ENCODE assay signal across 8 cellular contexts in the genomic region with DNA sequence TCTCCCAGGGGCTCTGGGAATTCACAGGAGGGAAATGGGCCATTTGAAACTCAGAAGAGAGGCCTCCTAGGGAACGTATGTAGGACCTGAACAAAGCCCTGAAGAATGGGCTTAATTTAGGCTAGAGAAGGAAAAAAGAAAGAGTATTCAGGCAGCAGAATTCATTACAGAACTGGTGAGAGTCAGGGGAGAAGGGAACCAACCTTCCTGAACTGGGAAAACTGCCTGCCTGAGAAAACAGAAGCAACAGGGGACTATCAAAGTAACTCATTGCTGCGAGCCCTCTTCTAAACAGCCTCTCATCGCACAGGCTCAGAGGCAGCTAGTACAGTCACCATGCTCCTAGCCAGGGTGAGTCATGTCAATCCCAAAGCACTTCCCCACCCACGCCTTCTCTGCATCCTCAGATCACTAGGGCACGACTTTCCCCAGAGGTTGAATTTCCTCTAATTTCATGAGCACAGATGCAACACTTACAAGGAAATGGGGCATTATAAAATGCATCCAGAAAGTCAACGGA.
DNase-seq lines count a peak whose midpoint lies in the region; ATAC-seq and TF ChIP-seq lines count a peak whose summit lies in the region.

No MANE protein-coding gene starts in this region.

- H3K36me3 Mint-ChIP-seq in osteocyte (ENCODE audit: unreplicated experiment), result no peaks in the 10 kb centered on the region

- no peaks in the 10 kb centered on the region for H3K9me3 Mint-ChIP-seq in osteocyte (ENCODE audit: unreplicated experiment)

- no peaks in the 10 kb centered on the region for H3K27me3 Mint-ChIP-seq in osteocyte (ENCODE audit: unreplicated experiment)

- H3K27ac Mint-ChIP-seq in osteocyte (ENCODE audit: unreplicated experiment), result peak overlapping the region; percentile 95

- ATAC-seq in Right ventricle myocardium inferior (peak; percentile 81), HG03135 (IDR thresholded peaks at IDR 0.05; ENCODE audit: unreplicated experiment) (peak; percentile 70), SK-N-SH treated with all-trans-retinoic acid at 6 μM for 48 hours (peak; percentile 78), GM21526 (IDR thresholded peaks at IDR 0.05; ENCODE audit: low FRiP score, unreplicated experiment) (no peak)

- DNase-seq in Right ventricle myocardium inferior (ENCODE audit: missing footprints), result no peak
- DNase-seq in cardiac septum (ENCODE audit: low spot score), result no peak
- peak; percentile 99 for DNase-seq in fibroblast of mammary gland (ENCODE audit: low read depth)
- DNase-seq in osteocyte (ENCODE audit: extremely low spot score, unreplicated experiment), result no peak
- no peak for DNase-seq in cortex of kidney (lab: John Stamatoyannopoulos, UW)

- no peak overlapping the region for H3K4me3 Mint-ChIP-seq in osteocyte (ENCODE audit: unreplicated experiment)

- no peak overlapping the region for H3K4me3 ChIP-seq in fibroblast of mammary gland (ENCODE audit: control insufficient read depth, low read depth, low read length)

- intact Hi-C loops in Right ventricle myocardium inferior (cut with DNase I), result no loop called here
- intact Hi-C loops in cardiac septum (cut with DNase I), result no loop called here

- H3K4me1 Mint-ChIP-seq in osteocyte (ENCODE audit: unreplicated experiment), result peaks cover 51% of the 10 kb centered on the region

- TF ChIP-seq CTCF in fibroblast of mammary gland (conservative IDR thresholded peaks at IDR 0.05; ENCODE audit: control insufficient read depth, insufficient read depth, low read depth, low read length) (no peak), osteocyte (IDR thresholded peaks at IDR 0.05) (no peak)

TF ChIP-seq in SK-N-SH treated with all-trans-retinoic acid at 6 μM for 48 hours, 23 proteins besides CTCF, POLR2A, EP300 and RAD21:
- peak; percentile 29; the same call in 1 of the 2 replicates for TF ChIP-seq OSR1 (CRISPR knock-in tag; IDR thresholded peaks at IDR 0.05)
- no peak for TF ChIP-seq PATZ1 (CRISPR knock-in tag; IDR thresholded peaks at IDR 0.05; ENCODE audit: borderline replicate concordance)
